Comparison of ENCODE assay signal across 20 cellular contexts in the genomic region with DNA sequence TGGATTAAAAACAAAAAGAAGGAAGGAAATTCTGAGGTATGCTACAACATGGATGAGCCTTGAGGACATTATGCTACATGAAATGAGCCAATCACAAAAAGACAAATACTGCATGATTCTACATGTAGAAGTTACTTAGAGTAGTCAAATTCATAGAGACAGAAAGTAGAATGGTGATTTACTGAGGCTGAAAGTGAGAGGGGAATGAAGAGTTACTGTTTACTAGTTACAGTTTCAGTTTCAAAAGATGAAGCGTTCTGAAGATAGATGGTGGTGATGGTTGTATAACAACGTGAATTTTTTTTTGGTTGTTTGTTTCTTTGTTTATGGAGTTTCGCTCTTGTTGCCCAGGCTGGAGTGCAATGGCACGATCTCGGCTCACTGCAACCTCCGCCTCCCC. TPM values are rescaled to one million over a fixed set of nuclear protein-coding genes. Genes with fewer than 3 reads are reported as not detected.
DNase-seq lines count a peak whose midpoint lies in the region; ATAC-seq, FAIRE-seq and TF ChIP-seq lines count a peak whose summit lies in the region.
"Had no signal": no experiment of that assay in that cellular context is flagged by ENCODE, and none has a peak within 500 bp of the region (broad histone marks: within the 10 kb centered on the region; RNA-seq: fewer than 3 reads in every experiment).

No MANE protein-coding gene starts in this region.

- no peaks in the 10 kb centered on the region for H4K20me1 ChIP-seq in OCI-LY7 (ENCODE audit: insufficient read depth, low read length)

- no peaks in the 10 kb centered on the region for H3K27me3 ChIP-seq in psoas muscle (ENCODE audit: insufficient read depth in 3 of 3, low read length in 2 of 3)
- H3K27me3 ChIP-seq: heart left ventricle, right lobe of liver, suprapubic skin had no signal

- H3K9me3 Mint-ChIP-seq in immature natural killer cell = peaks cover 3 to 15% (median 11%) of the 10 kb centered on the region in 6 donors

- no peaks in the 10 kb centered on the region for H3K36me3 Mint-ChIP-seq in immature natural killer cell
- H3K36me3 Mint-ChIP-seq: brain; CD4-positive, alpha-beta memory T cell had no signal

- 72 to 88% (median 78%) methylated on average over 6 of the region's 6 CpGs for WGBS in psoas muscle, 3 donors

- peak; percentile 98 for ATAC-seq in GM21786 (IDR thresholded peaks at IDR 0.05; ENCODE audit: unreplicated experiment)
- peak; percentile 99 for ATAC-seq in HG03135 (IDR thresholded peaks at IDR 0.05; ENCODE audit: unreplicated experiment)
- ATAC-seq in psoas muscle = no peak
- ATAC-seq: activated T-cell treated with anti-CD3 and anti-CD28 coated beads, Interleukin-2, amount 50 U/mL, for 72 hours; HCT116; heart left ventricle; right lobe of liver had no signal

- no peak overlapping the region for H3K4me2 ChIP-seq in OCI-LY7 (ENCODE audit: low read length)

- peak; percentile 51 for FAIRE-seq in GM19239 (lab: Jason Lieb, UNC)

- H3K4me3 Mint-ChIP-seq in immature natural killer cell = no peak overlapping the region
- H3K4me3 Mint-ChIP-seq: activated T-cell treated with anti-CD3 and anti-CD28 coated beads, Interleukin-2, amount 50 U/mL, for 72 hours; brain; CD4-positive, alpha-beta memory T cell had no signal

- TF ChIP-seq CTCF in psoas muscle (IDR thresholded peaks at IDR 0.05) (no peak), OCI-LY7 (conservative IDR thresholded peaks at IDR 0.05; ENCODE audit: low read length) (no peak)

- no peak overlapping the region for H2AFZ ChIP-seq in OCI-LY7 (ENCODE audit: low read length)

- H3K36me3 ChIP-seq in psoas muscle (ENCODE audit: insufficient read depth in 1 of 2, low read depth in 1 of 2) (no peaks in the 10 kb centered on the region), OCI-LY7 (ENCODE audit: insufficient read depth, low read length) (no peaks in the 10 kb centered on the region)
- H3K36me3 ChIP-seq: heart left ventricle, left ventricle myocardium inferior, right lobe of liver, suprapubic skin had no signal

- CTCF ChIA-PET in OCI-LY7 (lab: Charles Lee; ENCODE audit: unreplicated experiment) = no interaction called here

- H3K9me3 ChIP-seq in psoas muscle (no peaks in the 10 kb centered on the region), OCI-LY7 (ENCODE audit: low read length) (no peaks in the 10 kb centered on the region)
- H3K9me3 ChIP-seq: right lobe of liver, suprapubic skin had no signal

- intact Hi-C loops in psoas muscle (cut with DNase I) = no loop called here
- intact Hi-C loops in OCI-LY7 (cut with micrococcal nuclease; ENCODE audit: unreplicated experiment) = no loop called here

- peaks cover 0 to 2% (median 0%) of the 10 kb centered on the region in 3 donors for H3K27me3 Mint-ChIP-seq in immature natural killer cell (ENCODE audit: low read depth in 3 of 3)
- H3K27me3 Mint-ChIP-seq: brain had no signal

- no peaks in the 10 kb centered on the region for H3K79me2 ChIP-seq in OCI-LY7 (ENCODE audit: insufficient read depth, low read depth, low read length)

- H3K4me3 ChIP-seq in psoas muscle = no peak overlapping the region
- H3K4me3 ChIP-seq in OCI-LY7 (ENCODE audit: low read depth, low read length, poor library complexity, severe bottlenecking) = no peak overlapping the region
- H3K4me3 ChIP-seq: heart left ventricle, left ventricle myocardium inferior, right lobe of liver, suprapubic skin had no signal

- no peaks in the 10 kb centered on the region for H3K9me2 ChIP-seq in OCI-LY7 (ENCODE audit: insufficient read depth, low read length)

- H3K4me1 Mint-ChIP-seq in immature natural killer cell = no peaks in the 10 kb centered on the region
- H3K4me1 Mint-ChIP-seq: brain; CD4-positive, alpha-beta memory T cell had no signal

- no peak overlapping the region for H3K27ac ChIP-seq in psoas muscle
- H3K27ac ChIP-seq in OCI-LY7 (ENCODE audit: low read depth, low read length, poor library complexity, severe bottlenecking) = no peak overlapping the region
- H3K27ac ChIP-seq: heart left ventricle, left ventricle myocardium inferior, right lobe of liver, suprapubic skin had no signal

- POLR2A ChIA-PET in OCI-LY7 (lab: Charles Lee) = no interaction called here

- no TSS peak for BruUV-seq in OCI-LY7 (replicated peaks; lab: Mats Ljungman, UMichigan)

- H3K4me1 ChIP-seq in psoas muscle = no peaks in the 10 kb centered on the region
- H3K4me1 ChIP-seq in OCI-LY7 (ENCODE audit: insufficient read depth, low read length, poor library complexity, severe bottlenecking) = no peaks in the 10 kb centered on the region
- H3K4me1 ChIP-seq: heart left ventricle, left ventricle myocardium inferior, right lobe of liver, suprapubic skin had no signal

- DNase-seq in GM19239 (ENCODE audit: insufficient read length, low spot score) (no peak), psoas muscle (no peak), immature natural killer cell (no peak), OCI-LY7 (ENCODE audit: low spot score) (no peak)
- no peak for DNase-seq in stimulated activated CD4-positive, alpha-beta T cell treated with anti-CD3 and anti-CD28 coated beads, Interleukin-4, amount 100 ng/mL, for 4 hours
- DNase-seq: activated CD4-positive, alpha-beta T cell treated with anti-CD3 and anti-CD28 coated beads for 1 hour; activated T-cell treated with anti-CD3 and anti-CD28 coated beads, Interleukin-2, amount 50 U/mL, for 72 hours; CD4-positive, alpha-beta memory T cell; GF-D8; heart left ventricle; Karpas-422; left ventricle myocardium inferior; NCI-H2107; right lobe of liver had no signal

- H3K27ac Mint-ChIP-seq in immature natural killer cell = no peak overlapping the region
- H3K27ac Mint-ChIP-seq: activated T-cell treated with anti-CD3 and anti-CD28 coated beads, Interleukin-2, amount 50 U/mL, for 72 hours; brain; CD4-positive, alpha-beta memory T cell had no signal

RNA-seq across cellular contexts. Expression of gene OR5P2, which starts 9.5 kb away (rescaled TPM):
- not detected for total RNA-seq in psoas muscle
- not detected for polyA plus RNA-seq in psoas muscle
- polyA plus RNA-seq in immature natural killer cell = not detected
- total RNA-seq in OCI-LY7 (2014; rRNA removed; shearing (Covaris generic)) = not detected in 2 replicates
- total RNA-seq in OCI-LY7 (2022) = not detected in 2 replicates
- total RNA-seq: activated T-cell treated with anti-CD3 and anti-CD28 coated beads, Interleukin-2, amount 50 U/mL, for 72 hours; CD4-positive, alpha-beta memory T cell; heart left ventricle; left ventricle myocardium inferior; right lobe of liver had no signal
- polyA plus RNA-seq: CD4-positive, alpha-beta memory T cell; heart left ventricle; neural cell had no signal

RNA-seq across cellular contexts. Expression of gene OR5P3, which starts 43.4 kb away (rescaled TPM):
- total RNA-seq in psoas muscle = not detected
- polyA plus RNA-seq in psoas muscle = not detected
- not detected for polyA plus RNA-seq in immature natural killer cell
- total RNA-seq in OCI-LY7 (2014; rRNA removed; shearing (Covaris generic)) = not detected in 2 replicates
- not detected in 2 replicates for total RNA-seq in OCI-LY7 (2022)
- total RNA-seq: activated T-cell treated with anti-CD3 and anti-CD28 coated beads, Interleukin-2, amount 50 U/mL, for 72 hours; CD4-positive, alpha-beta memory T cell; heart left ventricle; left ventricle myocardium inferior; right lobe of liver had no signal
- polyA plus RNA-seq: CD4-positive, alpha-beta memory T cell; heart left ventricle; neural cell had no signal

Comparison
In these comparisons a context has a peak if more than half of its experiments do, and no peak if none do; other contexts are left out.
1. ATAC-seq: peak in GM21786 (single experiment) and HG03135 (single experiment); none in psoas muscle (0 of 4).